ENCODE assay signal across 1 cellular context in genomic region chr11:77130763-77131513, GRCh38.
A peak's percentile ranks its signal among the peaks of the same experiment; 100 is the strongest.
TF ChIP-seq lines count a peak whose summit lies in the region.

No MANE protein-coding gene starts in this region.

TF ChIP-seq in HepG2, 621 proteins besides CTCF, POLR2A, EP300 and RAD21 (continued from another document and continues in another):
- no peak for TF ChIP-seq ZNF503 (CRISPR knock-in tag; IDR thresholded peaks at IDR 0.05)
- TF ChIP-seq, protein P1, sequence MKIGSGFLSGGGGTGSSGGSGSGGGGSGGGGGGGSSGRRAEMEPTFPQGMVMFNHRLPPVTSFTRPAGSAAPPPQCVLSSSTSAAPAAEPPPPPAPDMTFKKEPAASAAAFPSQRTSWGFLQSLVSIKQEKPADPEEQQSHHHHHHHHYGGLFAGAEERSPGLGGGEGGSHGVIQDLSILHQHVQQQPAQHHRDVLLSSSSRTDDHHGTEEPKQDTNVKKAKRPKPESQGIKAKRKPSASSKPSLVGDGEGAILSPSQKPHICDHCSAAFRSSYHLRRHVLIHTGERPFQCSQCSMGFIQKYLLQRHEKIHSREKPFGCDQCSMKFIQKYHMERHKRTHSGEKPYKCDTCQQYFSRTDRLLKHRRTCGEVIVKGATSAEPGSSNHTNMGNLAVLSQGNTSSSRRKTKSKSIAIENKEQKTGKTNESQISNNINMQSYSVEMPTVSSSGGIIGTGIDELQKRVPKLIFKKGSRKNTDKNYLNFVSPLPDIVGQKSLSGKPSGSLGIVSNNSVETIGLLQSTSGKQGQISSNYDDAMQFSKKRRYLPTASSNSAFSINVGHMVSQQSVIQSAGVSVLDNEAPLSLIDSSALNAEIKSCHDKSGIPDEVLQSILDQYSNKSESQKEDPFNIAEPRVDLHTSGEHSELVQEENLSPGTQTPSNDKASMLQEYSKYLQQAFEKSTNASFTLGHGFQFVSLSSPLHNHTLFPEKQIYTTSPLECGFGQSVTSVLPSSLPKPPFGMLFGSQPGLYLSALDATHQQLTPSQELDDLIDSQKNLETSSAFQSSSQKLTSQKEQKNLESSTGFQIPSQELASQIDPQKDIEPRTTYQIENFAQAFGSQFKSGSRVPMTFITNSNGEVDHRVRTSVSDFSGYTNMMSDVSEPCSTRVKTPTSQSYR (CRISPR knock-in tag; IDR thresholded peaks at IDR 0.05; ENCODE audit: borderline replicate concordance) = peak; percentile 32; the same call in 1 of the 2 replicates
- TF ChIP-seq HMGXB4 (CRISPR knock-in tag; IDR thresholded peaks at IDR 0.05; ENCODE audit: borderline replicate concordance in 1 of 2, low read depth in 1 of 2) = no peak
- no peak for TF ChIP-seq REXO4 (CRISPR knock-in tag; IDR thresholded peaks at IDR 0.05; ENCODE audit: borderline replicate concordance)
- no peak for TF ChIP-seq MTERF4 (CRISPR knock-in tag; IDR thresholded peaks at IDR 0.05)
- no peak for TF ChIP-seq ZNF790 (CRISPR knock-in tag; IDR thresholded peaks at IDR 0.05; ENCODE audit: borderline replicate concordance)
- TF ChIP-seq DNMT1 (CRISPR knock-in tag; IDR thresholded peaks at IDR 0.05) = 0 out of 2 replicates have a peak, but pooled peaks have one; percentile 71
- TF ChIP-seq, protein P2, sequence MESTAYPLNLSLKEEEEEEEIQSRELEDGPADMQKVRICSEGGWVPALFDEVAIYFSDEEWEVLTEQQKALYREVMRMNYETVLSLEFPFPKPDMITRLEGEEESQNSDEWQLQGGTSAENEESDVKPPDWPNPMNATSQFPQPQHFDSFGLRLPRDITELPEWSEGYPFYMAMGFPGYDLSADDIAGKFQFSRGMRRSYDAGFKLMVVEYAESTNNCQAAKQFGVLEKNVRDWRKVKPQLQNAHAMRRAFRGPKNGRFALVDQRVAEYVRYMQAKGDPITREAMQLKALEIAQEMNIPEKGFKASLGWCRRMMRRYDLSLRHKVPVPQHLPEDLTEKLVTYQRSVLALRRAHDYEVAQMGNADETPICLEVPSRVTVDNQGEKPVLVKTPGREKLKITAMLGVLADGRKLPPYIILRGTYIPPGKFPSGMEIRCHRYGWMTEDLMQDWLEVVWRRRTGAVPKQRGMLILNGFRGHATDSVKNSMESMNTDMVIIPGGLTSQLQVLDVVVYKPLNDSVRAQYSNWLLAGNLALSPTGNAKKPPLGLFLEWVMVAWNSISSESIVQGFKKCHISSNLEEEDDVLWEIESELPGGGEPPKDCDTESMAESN (CRISPR knock-in tag; conservative IDR thresholded peaks at IDR 0.05) = no peak
- TF ChIP-seq ZFP36L1 (CRISPR knock-in tag; IDR thresholded peaks at IDR 0.05) = no peak
- TF ChIP-seq MXD1 (CRISPR knock-in tag; IDR thresholded peaks at IDR 0.05) = 0 out of 2 replicates have a peak, but pooled peaks have one; percentile 53
- peak; percentile 48; the same call in 1 of the 2 replicates for TF ChIP-seq NR2C2 (CRISPR knock-in tag; IDR thresholded peaks at IDR 0.05; ENCODE audit: borderline replicate concordance)
- 0 out of 2 replicates have a peak, but pooled peaks have one; percentile 24 for TF ChIP-seq ZNF605 (CRISPR knock-in tag; IDR thresholded peaks at IDR 0.05)
- peak; percentile 86 for TF ChIP-seq ZMYM3 (CRISPR knock-in tag; IDR thresholded peaks at IDR 0.05)
- peak; percentile 90; the same call in 1 of the 2 replicates for TF ChIP-seq ZNF572 (CRISPR knock-in tag; IDR thresholded peaks at IDR 0.05)
- no peak for TF ChIP-seq SNAPC2 (CRISPR knock-in tag; IDR thresholded peaks at IDR 0.05)
- TF ChIP-seq FOXA3 (CRISPR knock-in tag; IDR thresholded peaks at IDR 0.05) = peak; percentile 51
- TF ChIP-seq IKZF4 (CRISPR knock-in tag; IDR thresholded peaks at IDR 0.05; ENCODE audit: borderline replicate concordance, low read depth, not compliant biosample characterization) = no peak
- no peak for TF ChIP-seq DMTF1 (CRISPR knock-in tag; IDR thresholded peaks at IDR 0.05)
- TF ChIP-seq ZNF768 (CRISPR knock-in tag; IDR thresholded peaks at IDR 0.05) = peak; percentile 47; the same call in 1 of the 2 replicates
- TF ChIP-seq PAF1 (CRISPR knock-in tag; IDR thresholded peaks at IDR 0.05) = no peak
- no peak for TF ChIP-seq ZNF740 (CRISPR knock-in tag; IDR thresholded peaks at IDR 0.05)
- no peak for TF ChIP-seq ZNF407 (CRISPR knock-in tag; IDR thresholded peaks at IDR 0.05; ENCODE audit: not compliant biosample characterization)
- no peak for TF ChIP-seq KDM3A (CRISPR knock-in tag; IDR thresholded peaks at IDR 0.05; ENCODE audit: low read depth)
- TF ChIP-seq, protein P3, sequence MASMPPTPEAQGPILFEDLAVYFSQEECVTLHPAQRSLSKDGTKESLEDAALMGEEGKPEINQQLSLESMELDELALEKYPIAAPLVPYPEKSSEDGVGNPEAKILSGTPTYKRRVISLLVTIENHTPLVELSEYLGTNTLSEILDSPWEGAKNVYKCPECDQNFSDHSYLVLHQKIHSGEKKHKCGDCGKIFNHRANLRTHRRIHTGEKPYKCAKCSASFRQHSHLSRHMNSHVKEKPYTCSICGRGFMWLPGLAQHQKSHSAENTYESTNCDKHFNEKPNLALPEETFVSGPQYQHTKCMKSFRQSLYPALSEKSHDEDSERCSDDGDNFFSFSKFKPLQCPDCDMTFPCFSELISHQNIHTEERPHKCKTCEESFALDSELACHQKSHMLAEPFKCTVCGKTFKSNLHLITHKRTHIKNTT (CRISPR knock-in tag; IDR thresholded peaks at IDR 0.05) = no peak
- TF ChIP-seq KMT2A (CRISPR knock-in tag; IDR thresholded peaks at IDR 0.05) = no peak
- no peak for TF ChIP-seq ZNF562 (CRISPR knock-in tag; IDR thresholded peaks at IDR 0.05; ENCODE audit: borderline replicate concordance)
- no peak for TF ChIP-seq ISX (CRISPR knock-in tag; conservative IDR thresholded peaks at IDR 0.05)
- TF ChIP-seq GATAD1 (CRISPR knock-in tag; IDR thresholded peaks at IDR 0.05) = no peak
- TF ChIP-seq ZMAT5 (CRISPR knock-in tag; IDR thresholded peaks at IDR 0.05; ENCODE audit: borderline replicate concordance, low read depth) = no peak
- TF ChIP-seq NFATC3 (CRISPR knock-in tag; IDR thresholded peaks at IDR 0.05) = no peak
- TF ChIP-seq ZNF670 (CRISPR knock-in tag; IDR thresholded peaks at IDR 0.05; ENCODE audit: borderline replicate concordance) = no peak
